ENCODE assay signal across 1 cellular context in genomic region chr17:76268015-76268749, GRCh38.
TF ChIP-seq lines count a peak whose summit lies in the region.

No MANE protein-coding gene starts in this region.

TF ChIP-seq in SK-N-SH, 30 proteins besides CTCF, POLR2A, EP300 and RAD21 (continued from another document):
- no peak for TF ChIP-seq IRF3 (IDR thresholded peaks at IDR 0.05; ENCODE audit: low read depth, low read length)
- no peak for TF ChIP-seq USF1 (IDR thresholded peaks at IDR 0.05; ENCODE audit: borderline replicate concordance, low read depth)
- no peak for TF ChIP-seq NFIC (IDR thresholded peaks at IDR 0.05; ENCODE audit: borderline replicate concordance)
- TF ChIP-seq SMC3 (IDR thresholded peaks at IDR 0.05; ENCODE audit: low read depth, low read length) = no peak
- TF ChIP-seq RFX5 (IDR thresholded peaks at IDR 0.05; ENCODE audit: low read length) = no peak
- TF ChIP-seq ZBTB33 (IDR thresholded peaks at IDR 0.05; ENCODE audit: borderline replicate concordance, low read depth) = no peak
